In the genomic region with DNA sequence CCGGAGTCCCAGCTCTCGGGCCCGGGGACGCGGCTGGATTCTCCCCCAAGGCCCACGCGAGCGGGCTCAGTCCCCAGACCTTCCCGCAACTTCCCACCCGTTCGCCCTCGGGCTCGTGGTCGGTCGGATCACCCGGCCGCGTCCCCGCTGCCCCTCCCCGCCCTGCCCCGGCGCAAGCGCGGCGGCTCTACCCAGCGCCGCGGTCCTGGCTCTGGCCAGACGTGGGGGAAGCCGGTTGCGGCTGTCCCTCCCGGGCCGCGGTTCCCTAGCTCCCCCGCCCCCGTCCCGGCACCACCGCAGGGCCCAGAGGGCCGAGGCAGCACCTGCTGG, we compare ENCODE assay signal across 8 cellular contexts. TPM values are rescaled to one million over a fixed set of nuclear protein-coding genes. Genes with fewer than 3 reads are reported as not detected.
DNase-seq lines count a peak whose midpoint lies in the region; ATAC-seq, FAIRE-seq and TF ChIP-seq lines count a peak whose summit lies in the region.

No MANE protein-coding gene starts in this region.

- BruUV-seq in A673 (replicated peaks; lab: Mats Ljungman, UMichigan) = no TSS peak

- H3K4me3 Mint-ChIP-seq in activated T-helper 2 cell treated with anti-CD3 and anti-CD28 coated beads, Interferon-gamma antibody, Interleukin-2, Interleukin-4, amounts not matched to agents 10 μg/mL and 5 μg/mL and 100 μg/mL, durations not matched to agents 14 hours and 24 hours and 36 hours (ENCODE audit: low read depth) = peak overlapping the region; percentile 90

- peak overlapping the region; percentile 94 for H3K4me3 ChIP-seq in A673 (ENCODE audit: low read depth, low read length, poor library complexity, severe bottlenecking)
- H3K4me3 ChIP-seq in iPS-11a (ENCODE audit: low read depth, low read length) = peak overlapping the region; percentile 75
- peak overlapping the region; percentile 85 to 98 for H3K4me3 ChIP-seq in small intestine (ENCODE audit: low read depth in 1 of 2, low read length in 2 of 2)

- H3K4me1 ChIP-seq in A673 (ENCODE audit: insufficient read depth, low read length, poor library complexity, severe bottlenecking) = peaks cover 30% of the 10 kb centered on the region
- H3K4me1 ChIP-seq in small intestine (ENCODE audit: control insufficient read depth in 2 of 2, insufficient read depth in 1 of 2, low read depth in 1 of 2, low read length in 1 of 2) = peaks cover 4 to 15% of the 10 kb centered on the region in 2 donors

- POLR2A ChIA-PET in A673 (lab: Charles Lee; ENCODE audit: low non-redundant PET) = interaction anchor here (0.5 to 0.7 kb wide), 5 partner anchors 54 to 1194 kb away, joined by 3 to 4 read pairs (median 4); no protein-coding TSS in a partner anchor

- peak overlapping the region; percentile 99 for H3K27ac ChIP-seq in A673 (ENCODE audit: low read depth, low read length, poor library complexity, severe bottlenecking)
- peak overlapping the region; percentile 97 to 99 for H3K27ac ChIP-seq in small intestine (ENCODE audit: low read depth in 1 of 2, low read length in 1 of 2)

- H3K36me3 Mint-ChIP-seq in activated T-helper 2 cell treated with anti-CD3 and anti-CD28 coated beads, Interferon-gamma antibody, Interleukin-2, Interleukin-4, amounts not matched to agents 10 μg/mL and 5 μg/mL and 100 μg/mL, durations not matched to agents 14 hours and 24 hours and 36 hours (ENCODE audit: low read depth) = peaks cover 35% of the 10 kb centered on the region

- H3K27me3 Mint-ChIP-seq in activated T-helper 2 cell treated with anti-CD3 and anti-CD28 coated beads, Interferon-gamma antibody, Interleukin-2, Interleukin-4, amounts not matched to agents 10 μg/mL and 5 μg/mL and 100 μg/mL, durations not matched to agents 14 hours and 24 hours and 36 hours (ENCODE audit: low read depth) = no peaks in the 10 kb centered on the region

- no peak overlapping the region for H3K27ac Mint-ChIP-seq in activated T-helper 2 cell treated with anti-CD3 and anti-CD28 coated beads, Interferon-gamma antibody, Interleukin-2, Interleukin-4, amounts not matched to agents 10 μg/mL and 5 μg/mL and 100 μg/mL, durations not matched to agents 14 hours and 24 hours and 36 hours

- H3K36me3 ChIP-seq in A673 (ENCODE audit: insufficient read depth, low read length, poor library complexity, severe bottlenecking) = peaks cover 3% of the 10 kb centered on the region
- H3K36me3 ChIP-seq in small intestine (ENCODE audit: control insufficient read depth in 2 of 2, insufficient read depth in 2 of 2, low read length in 2 of 2) = no peaks in the 10 kb centered on the region

- FAIRE-seq in small intestine (lab: Jason Lieb, UNC) = no peak
- FAIRE-seq in frontal cortex (lab: Jason Lieb, UNC) = no peak

- CTCF ChIA-PET in A673 (lab: Charles Lee) = interaction anchor here (1.3 to 2.1 kb wide), 4 partner anchors 9 to 152 kb away, joined by 5 to 9 read pairs (median 8); no protein-coding TSS in a partner anchor

- H3K27me3 ChIP-seq in A673 (replicated peaks; ENCODE audit: insufficient read depth, low read depth, low read length, poor library complexity) = no peaks in the 10 kb centered on the region
- no peaks in the 10 kb centered on the region for H3K27me3 ChIP-seq in small intestine (ENCODE audit: control insufficient read depth in 2 of 2, insufficient read depth in 2 of 2, low read length in 2 of 2)

- 0 to 1% (median 1%) methylated on average over 16 to 39 of the region's 39 CpGs for WGBS in small intestine, 3 donors

- peaks cover 51% of the 10 kb centered on the region for H3K4me1 Mint-ChIP-seq in activated T-helper 2 cell treated with anti-CD3 and anti-CD28 coated beads, Interferon-gamma antibody, Interleukin-2, Interleukin-4, amounts not matched to agents 10 μg/mL and 5 μg/mL and 100 μg/mL, durations not matched to agents 14 hours and 24 hours and 36 hours (ENCODE audit: low read depth)

- TF ChIP-seq CTCF in A673 (conservative IDR thresholded peaks at IDR 0.05; ENCODE audit: low read depth, low read length) = no peak

- H3K9me3 ChIP-seq in A673 (ENCODE audit: low read depth, low read length, poor library complexity, severe bottlenecking) = no peaks in the 10 kb centered on the region
- no peaks in the 10 kb centered on the region for H3K9me3 ChIP-seq in small intestine (ENCODE audit: control insufficient read depth, low read depth)

- intact Hi-C loops in A673 (cut with micrococcal nuclease; ENCODE audit: unreplicated experiment) = loop anchor here (1.0 to 10.0 kb wide), 4 partner anchors 22 to 99 kb away; a partner anchor contains a TSS
- intact Hi-C loops in activated T-helper 2 cell treated with anti-CD3 and anti-CD28 coated beads, Interferon-gamma antibody, Interleukin-2, Interleukin-4, amounts not matched to agents 10 μg/mL and 5 μg/mL and 100 μg/mL, durations not matched to agents 14 hours and 24 hours and 36 hours (cut with micrococcal nuclease) = loop anchor here (5.0 to 10.0 kb wide), 2 partner anchors 37 to 329 kb away; no protein-coding TSS in a partner anchor

- no peaks in the 10 kb centered on the region for H3K9me3 Mint-ChIP-seq in activated T-helper 2 cell treated with anti-CD3 and anti-CD28 coated beads, Interferon-gamma antibody, Interleukin-2, Interleukin-4, amounts not matched to agents 10 μg/mL and 5 μg/mL and 100 μg/mL, durations not matched to agents 14 hours and 24 hours and 36 hours

- DNase-seq in A673 (ENCODE audit: low spot score) (peak; percentile 45), small intestine (no peak), SKM-1 treated with dmso at 0.1 percent for 144 hours (lab: John Stamatoyannopoulos, UW; ENCODE audit: unreplicated experiment) (no peak), frontal cortex (ENCODE audit: low spot score in 2 of 2) (no peak)
- no peak for DNase-seq in activated T-helper 2 cell treated with anti-CD3 and anti-CD28 coated beads, Interferon-gamma antibody, Interleukin-2, Interleukin-4, amounts not matched to agents 10 μg/mL and 5 μg/mL and 100 μg/mL, durations not matched to agents 14 hours and 24 hours and 36 hours (ENCODE audit: low spot score)

- ATAC-seq in GM18517 (IDR thresholded peaks at IDR 0.05; ENCODE audit: unreplicated experiment) (peak; percentile 25), HG03108 (IDR thresholded peaks at IDR 0.05; ENCODE audit: unreplicated experiment) (peak; percentile 17)

RNA-seq across cellular contexts. Expression of a gene that starts 0.4 kb away (rescaled TPM):
- total RNA-seq in A673 (2021) (72.7 and 80.0 TPM in 2 replicates), frontal cortex (8.6 TPM)
- total RNA-seq in activated T-helper 2 cell treated with anti-CD3 and anti-CD28 coated beads, Interferon-gamma antibody, Interleukin-2, Interleukin-4, amounts not matched to agents 10 μg/mL and 5 μg/mL and 100 μg/mL, durations not matched to agents 14 hours and 24 hours and 36 hours = 55.8 and 56.2 TPM in 2 replicates
- polyA plus RNA-seq in small intestine = 10 to 100 TPM; 56.7 to 94.2 (median 74.0) TPM

RNA-seq across cellular contexts. Expression of a gene that starts 51.6 kb away (rescaled TPM):
- total RNA-seq in A673 (2021) (454 and 462 TPM in 2 replicates), frontal cortex (63.2 TPM)
- total RNA-seq in activated T-helper 2 cell treated with anti-CD3 and anti-CD28 coated beads, Interferon-gamma antibody, Interleukin-2, Interleukin-4, amounts not matched to agents 10 μg/mL and 5 μg/mL and 100 μg/mL, durations not matched to agents 14 hours and 24 hours and 36 hours = 322 and 323 TPM in 2 replicates
- polyA plus RNA-seq in small intestine = 100 to 1,000 TPM in 2 of 3 donors, 10 to 100 TPM in 1; 73.4 to 279 (median 101) TPM
